ENCODE assay signal across 16 cellular contexts in genomic region chr6:169035381-169036280, GRCh38.
DNase-seq lines count a peak whose midpoint lies in the region; ATAC-seq and TF ChIP-seq lines count a peak whose summit lies in the region.
"Had no signal": no experiment of that assay in that cellular context is flagged by ENCODE, and none has a peak within 500 bp of the region (broad histone marks: within the 10 kb centered on the region; RNA-seq: fewer than 3 reads in every experiment).

No MANE protein-coding gene starts in this region.

- no peaks in the 10 kb centered on the region for H3K9me1 ChIP-seq in IMR-90 (ENCODE audit: insufficient read depth, low read length)

- no peaks in the 10 kb centered on the region for H3K9me2 ChIP-seq in Karpas-422 (replicated peaks; ENCODE audit: insufficient read depth, low read length)

- no peak overlapping the region for H4K91ac ChIP-seq in IMR-90 (ENCODE audit: insufficient read depth, low read depth, low read length)

- ATAC-seq in IMR-90 (ENCODE audit: low read depth): peak; percentile 84
- ATAC-seq: activated T-cell treated with anti-CD3 and anti-CD28 coated beads, Interleukin-2, amount 50 U/mL, for 4 hours; naive thymus-derived CD8-positive, alpha-beta T cell had no signal

- H3K9me3 Mint-ChIP-seq in chondrocyte (ENCODE audit: low read depth) (peaks cover 30% of the 10 kb centered on the region), Calu3 (ENCODE audit: low read depth, unreplicated experiment) (peaks cover 2% of the 10 kb centered on the region)

- H3K18ac ChIP-seq in IMR-90 (ENCODE audit: low read depth, low read length): no peak overlapping the region

- H3K4me1 ChIP-seq in IMR-90 (ENCODE audit: control insufficient read depth, insufficient read depth, low read length) (peaks cover 1% of the 10 kb centered on the region; the same call in 1 of the 2 replicates), liver (ENCODE audit: control insufficient read depth in 4 of 4, insufficient read depth in 4 of 4, low read length in 3 of 4) (no peaks in the 10 kb centered on the region), Karpas-422 (ENCODE audit: low read length) (no peaks in the 10 kb centered on the region)
- H3K4me1 ChIP-seq: vagina had no signal

- H2AK9ac ChIP-seq in IMR-90 (replicated peaks; ENCODE audit: low read depth, low read length, poor library complexity): no peak overlapping the region

- no peak overlapping the region for H2BK120ac ChIP-seq in IMR-90 (ENCODE audit: low read depth, low read length)

- H3K79me1 ChIP-seq in IMR-90 (ENCODE audit: low read depth in 1 of 2, low read length in 2 of 2): no peaks in the 10 kb centered on the region

- no peak overlapping the region for H2BK5ac ChIP-seq in IMR-90 (ENCODE audit: low read depth, low read length, poor library complexity, severe bottlenecking)

- in situ Hi-C loops in IMR-90 (cut with MboI; ENCODE audit: low sequenced_read_pairs): no loop called here

- H2AK5ac ChIP-seq in IMR-90 (ENCODE audit: low read depth, low read length): no peak overlapping the region

- H3K56ac ChIP-seq in IMR-90 (ENCODE audit: extremely low read depth, insufficient read depth, low read length): no peak overlapping the region

- H3K4me3 Mint-ChIP-seq in chondrocyte (ENCODE audit: unreplicated experiment) (peak overlapping the region; percentile 57), Calu3 (ENCODE audit: low read depth, unreplicated experiment) (no peak overlapping the region)
- H3K4me3 Mint-ChIP-seq: activated B cell treated with CpG ODN at 0.5 μM for 24 hours; activated T-cell treated with anti-CD3 and anti-CD28 coated beads, Interleukin-2, amount 50 U/mL, for 4 hours; naive thymus-derived CD8-positive, alpha-beta T cell had no signal

- TF ChIP-seq RAD21 in IMR-90 (IDR thresholded peaks at IDR 0.05; ENCODE audit: low read length) (no peak), liver (IDR thresholded peaks at IDR 0.05) (no peak)

- H3K9me3 ChIP-seq in IMR-90 (ENCODE audit: control insufficient read depth, insufficient read depth, low read length) (peaks cover 2% of the 10 kb centered on the region; the same call in 1 of the 2 replicates), liver (ENCODE audit: control insufficient read depth in 4 of 4, low read length in 3 of 4) (peaks cover 0 to 5% (median 0%) of the 10 kb centered on the region in 4 donors), Karpas-422 (ENCODE audit: low read length) (no peaks in the 10 kb centered on the region)
- H3K9me3 ChIP-seq: vagina had no signal

- no TSS peak for BruUV-seq in IMR-90 (replicated peaks; lab: Mats Ljungman, UMichigan)
- no TSS peak for BruUV-seq in Calu3 (replicated peaks; lab: Mats Ljungman, UMichigan)

- TF ChIP-seq CTCF in IMR-90 (conservative IDR thresholded peaks at IDR 0.05; ENCODE audit: low read depth, low read length): no peak
- TF ChIP-seq CTCF in chondrocyte (IDR thresholded peaks at IDR 0.05): no peak
- TF ChIP-seq CTCF in liver (IDR thresholded peaks at IDR 0.05; ENCODE audit: low read depth, low read length, missing input control): no peak
- TF ChIP-seq CTCF in Calu3 (IDR thresholded peaks at IDR 0.05; ENCODE audit: unreplicated experiment): no peak

- no peak overlapping the region for H4K5ac ChIP-seq in IMR-90 (ENCODE audit: low read depth, low read length)

- peak overlapping the region; percentile 96 for H3K27ac Mint-ChIP-seq in chondrocyte (ENCODE audit: unreplicated experiment)
- no peak overlapping the region for H3K27ac Mint-ChIP-seq in Calu3 (ENCODE audit: unreplicated experiment)
- H3K27ac Mint-ChIP-seq: activated B cell treated with CpG ODN at 0.5 μM for 24 hours had no signal

- H3K9ac ChIP-seq in IMR-90 (ENCODE audit: low read depth, low read length) (no peak overlapping the region), liver (ENCODE audit: low read depth in 1 of 2, low read length in 2 of 2) (no peak overlapping the region), Karpas-422 (ENCODE audit: low read length) (no peak overlapping the region)

- H3K79me2 ChIP-seq in Karpas-422 (ENCODE audit: low read length): no peaks in the 10 kb centered on the region

- H3K4me3 ChIP-seq in IMR-90 (ENCODE audit: insufficient read depth, low read depth, low read length) (no peak overlapping the region), liver (ENCODE audit: low read depth in 1 of 3, low read length in 3 of 3) (no peak overlapping the region), Karpas-422 (ENCODE audit: low read length) (no peak overlapping the region)
- H3K4me3 ChIP-seq: vagina had no signal

- CTCF ChIA-PET in IMR-90 (lab: Yijun Ruan, JAX) (interaction anchor here (0.7 kb wide), 1 partner anchor 116 kb away, joined by 3 read pairs; no protein-coding TSS in a partner anchor), Calu3 (lab: Charles Lee) (no interaction called here)

- H2BK15ac ChIP-seq in IMR-90 (ENCODE audit: low read depth, low read length): no peak overlapping the region

- peaks cover 27% of the 10 kb centered on the region for H3K36me3 Mint-ChIP-seq in chondrocyte (ENCODE audit: low read depth)
- no peaks in the 10 kb centered on the region for H3K36me3 Mint-ChIP-seq in Calu3 (ENCODE audit: insufficient read depth, unreplicated experiment)

- H3K4me1 Mint-ChIP-seq in chondrocyte (ENCODE audit: low read depth): peaks cover 45% of the 10 kb centered on the region
- H3K4me1 Mint-ChIP-seq in Calu3 (ENCODE audit: low read depth, unreplicated experiment): no peaks in the 10 kb centered on the region
- H3K4me1 Mint-ChIP-seq: activated B cell treated with CpG ODN at 0.5 μM for 24 hours had no signal

- H3K4me2 ChIP-seq in IMR-90 (ENCODE audit: low read depth, low read length) (peak overlapping the region; percentile 36), Karpas-422 (ENCODE audit: low read depth, low read length, poor library complexity, severe bottlenecking) (no peak overlapping the region)

- dilution Hi-C loops in IMR-90 (cut with HindIII; ENCODE audit: low sequenced_read_pairs, unreplicated experiment): no loop called here

- H3K4ac ChIP-seq in IMR-90 (ENCODE audit: low read depth, low read length): no peak overlapping the region

- no peaks in the 10 kb centered on the region for H3K27me3 Mint-ChIP-seq in chondrocyte (ENCODE audit: low read depth)
- no peaks in the 10 kb centered on the region for H3K27me3 Mint-ChIP-seq in Calu3 (ENCODE audit: unreplicated experiment)
- H3K27me3 Mint-ChIP-seq: activated B cell treated with CpG ODN at 0.5 μM for 24 hours had no signal

- H3K36me3 ChIP-seq in IMR-90 (ENCODE audit: control insufficient read depth, insufficient read depth, low read length) (no peaks in the 10 kb centered on the region), liver (ENCODE audit: control insufficient read depth in 4 of 4, insufficient read depth in 3 of 4, low read depth in 1 of 4, low read length in 3 of 4) (no peaks in the 10 kb centered on the region), Karpas-422 (ENCODE audit: insufficient read depth, low read length) (no peaks in the 10 kb centered on the region)
- H3K36me3 ChIP-seq: vagina had no signal

- no peak overlapping the region for H3K14ac ChIP-seq in IMR-90 (replicated peaks; ENCODE audit: low read depth, low read length)

- no peak overlapping the region for H3K23ac ChIP-seq in IMR-90 (ENCODE audit: low read depth, low read length)

- H3K27me3 ChIP-seq in IMR-90 (ENCODE audit: control insufficient read depth, insufficient read depth, low read length): peaks cover 3% of the 10 kb centered on the region; the same call in 1 of the 2 replicates
- H3K27me3 ChIP-seq in liver (ENCODE audit: control insufficient read depth in 4 of 4, insufficient read depth in 4 of 4, low read length in 3 of 4): peaks cover 0 to 6% (median 0%) of the 10 kb centered on the region in 4 donors
- H3K27me3 ChIP-seq in Karpas-422 (ENCODE audit: low read length): no peaks in the 10 kb centered on the region
- H3K27me3 ChIP-seq: vagina had no signal

- no peaks in the 10 kb centered on the region for H4K20me1 ChIP-seq in IMR-90 (ENCODE audit: insufficient read depth, low read length)
- H4K20me1 ChIP-seq in Karpas-422 (ENCODE audit: insufficient read depth, low read depth, low read length): no peaks in the 10 kb centered on the region

- H2BK20ac ChIP-seq in IMR-90 (ENCODE audit: low read depth, low read length): no peak overlapping the region

- WGBS in IMR-90 (ENCODE audit: extremely low coverage in 2 of 2, insufficient read length in 1 of 2), 2 experiments: 76% methylated on average over 4 of the region's 8 CpGs; no CpG with 5 or more reads in 1 of the 2 experiments
- 40% methylated on average over 8 of the region's 8 CpGs for WGBS in liver

- intact Hi-C loops in IMR-90 (cut with micrococcal nuclease): no loop called here
- intact Hi-C loops in Calu3 (cut with micrococcal nuclease; ENCODE audit: unreplicated experiment): no loop called here

- no peak overlapping the region for H4K8ac ChIP-seq in IMR-90 (ENCODE audit: low read depth in 2 of 2, low read length in 2 of 2)

- H3K27ac ChIP-seq in IMR-90 (ENCODE audit: insufficient read depth, low read length) (no peak overlapping the region), liver (ENCODE audit: low read depth in 1 of 2, low read length in 2 of 2) (no peak overlapping the region), Karpas-422 (ENCODE audit: low read length) (no peak overlapping the region)
- H3K27ac ChIP-seq: vagina had no signal

- H2AFZ ChIP-seq in IMR-90 (replicated peaks; ENCODE audit: low read length, poor library complexity) (no peak overlapping the region), Karpas-422 (ENCODE audit: low read length) (no peak overlapping the region)

- POLR2A ChIA-PET in IMR-90 (lab: Charles Lee; ENCODE audit: unreplicated experiment): interaction anchor here (0.7 kb wide), 1 partner anchor 53 kb away, joined by 3 read pairs; no protein-coding TSS in a partner anchor

- DNase-seq in A172 (ENCODE audit: low spot score) (peak; percentile 3), IMR-90 (peak; percentile 44), chondrocyte (ENCODE audit: low spot score) (no peak), Karpas-422 (no peak), Calu3 (no peak)
- no peak for DNase-seq in activated CD4-positive, alpha-beta T cell treated with anti-CD3 and anti-CD28 coated beads for 1 hour
- DNase-seq in activated CD4-positive, CD25-positive, alpha-beta regulatory T cell treated with anti-CD3 and anti-CD28 coated beads, Interleukin-2, amount 50 U/mL, for 72 hours: no peak
- DNase-seq: ACHN; activated B cell treated with CpG ODN at 0.5 μM for 24 hours; activated T-cell treated with anti-CD3 and anti-CD28 coated beads, Interleukin-2, amount 50 U/mL, for 4 hours; central memory CD4-positive, alpha-beta T cell; naive thymus-derived CD8-positive, alpha-beta T cell; NCI-H1417; stimulated activated CD8-positive, alpha-beta memory T cell treated with anti-CD3 and anti-CD28 coated beads, Interleukin-4, amount 100 ng/mL, for 48 hours had no signal

- TF ChIP-seq POLR2A in IMR-90 (IDR thresholded peaks at IDR 0.05; ENCODE audit: low read depth, low read length): no peak

TF ChIP-seq in liver, 16 proteins besides CTCF, POLR2A, EP300 and RAD21:
- TF ChIP-seq HNF4A (conservative IDR thresholded peaks at IDR 0.05) (peak; percentile 36 to 43), RXRA (IDR thresholded peaks at IDR 0.05) (no peak)

Comparison
In these comparisons a context has a peak if more than half of its experiments do, and no peak if none do; other contexts are left out.
1. DNase-seq: peak in A172 (single experiment) and IMR-90 (single experiment); none in chondrocyte (single experiment), activated CD4-positive, alpha-beta T cell treated with anti-CD3 and anti-CD28 coated beads for 1 hour (single experiment), Karpas-422 (single experiment), activated CD4-positive, CD25-positive, alpha-beta regulatory T cell treated with anti-CD3 and anti-CD28 coated beads, Interleukin-2, amount 50 U/mL, for 72 hours (single experiment) and Calu3 (single experiment).